Comparison of ENCODE assay signal across 8 cellular contexts in the genomic region with DNA sequence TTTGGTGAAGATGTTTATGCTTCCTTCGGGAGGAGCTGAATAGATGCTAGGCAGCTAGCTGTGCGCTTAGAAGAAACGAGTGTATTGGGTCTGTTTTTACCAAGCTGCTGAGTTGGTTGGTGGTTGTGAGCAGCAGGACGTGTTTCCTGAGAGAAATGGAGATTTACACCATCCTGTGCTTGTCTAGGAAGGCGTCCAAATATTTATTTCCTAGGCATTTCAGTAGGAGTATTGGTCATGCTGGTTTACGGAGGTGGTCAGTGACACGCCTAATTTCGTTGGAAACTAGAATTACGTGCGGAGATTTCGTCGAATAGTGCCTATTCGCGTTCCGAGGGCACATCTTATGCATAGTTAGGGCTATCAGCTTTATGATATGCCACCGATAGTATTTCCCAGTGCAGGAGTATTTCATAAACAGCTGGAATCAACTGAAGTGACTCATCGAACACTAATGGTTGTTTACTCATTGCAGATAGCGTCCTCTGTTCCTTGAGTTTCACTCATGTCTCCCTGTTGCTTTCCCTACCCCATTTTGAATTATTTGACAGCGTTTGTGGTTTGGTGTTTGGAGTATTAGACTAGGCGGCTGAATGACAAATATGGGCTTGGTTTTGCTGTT. TPM values are rescaled to one million over a fixed set of nuclear protein-coding genes. Genes with fewer than 3 reads are reported as not detected.
A peak's percentile ranks its signal among the peaks of the same experiment; 100 is the strongest.
DNase-seq lines count a peak whose midpoint lies in the region; ATAC-seq, FAIRE-seq and TF ChIP-seq lines count a peak whose summit lies in the region.

No MANE protein-coding gene starts in this region.

- POLR2A ChIA-PET in K562 (lab: Yijun Ruan, JAX) = interaction anchor here (0.5 to 2.1 kb wide), 7 partner anchors 10 to 625 kb away, joined by 3 to 6 read pairs (median 4); no protein-coding TSS in a partner anchor

- H3K36me3 Mint-ChIP-seq in activated T-cell treated with anti-CD3 and anti-CD28 coated beads, Interleukin-2, amount 50 U/mL, for 4 hours (ENCODE audit: insufficient read depth) = peaks cover 10% of the 10 kb centered on the region
- H3K36me3 Mint-ChIP-seq in stimulated activated naive B cell treated with anti-CD40 and anti-IgM and Interleukin-4, amounts not matched to agents 10 μg/mL and 1 μg/mL and 100 μg/mL, for 72 hours = peaks cover 4 to 8% of the 10 kb centered on the region in 2 donors

- H3K4me1 Mint-ChIP-seq in activated T-cell treated with anti-CD3 and anti-CD28 coated beads, Interleukin-2, amount 50 U/mL, for 4 hours (ENCODE audit: low read depth) = peaks cover 46% of the 10 kb centered on the region
- H3K4me1 Mint-ChIP-seq in stimulated activated naive B cell treated with anti-CD40 and anti-IgM and Interleukin-4, amounts not matched to agents 10 μg/mL and 1 μg/mL and 100 μg/mL, for 72 hours = peaks cover 19 to 27% of the 10 kb centered on the region in 2 donors

- no peak for TF ChIP-seq EP300 in K562 (IDR thresholded peaks at IDR 0.05; ENCODE audit: low read length)

- no TSS peak for BruUV-seq in K562 (replicated peaks; lab: Mats Ljungman, UMichigan)

- intact Hi-C loops in K562 (cut with micrococcal nuclease) (loop anchor here (5.0 kb wide), 1 partner anchor 97 kb away; the partner anchor contains the start of gene TPH2), kidney (cut with DNase I) (no loop called here)

- peak; percentile 78 for FAIRE-seq in K562 (lab: Jason Lieb, UNC)
- no peak for FAIRE-seq in kidney (lab: Jason Lieb, UNC)

- H3K9ac ChIP-seq in K562 (ENCODE audit: insufficient read depth in 1 of 2, low read depth in 2 of 2, low read length in 2 of 2) (peak overlapping the region; percentile 95 to 97), kidney (ENCODE audit: low read length in 2 of 2) (peak overlapping the region; percentile 87 to 89)

- no peaks in the 10 kb centered on the region for H3K27me3 ChIP-seq in K562 (ENCODE audit: control insufficient read depth in 2 of 2, insufficient read depth in 2 of 2, low read length in 2 of 2)

- TF ChIP-seq RAD21 in K562 (CRISPR knock-in tag; conservative IDR thresholded peaks at IDR 0.05 in 1 of 2, IDR thresholded peaks at IDR 0.05 in 1 of 2) = no peak

- peaks cover under 1% of the 10 kb centered on the region for H3K27me3 Mint-ChIP-seq in activated T-cell treated with anti-CD3 and anti-CD28 coated beads, Interleukin-2, amount 50 U/mL, for 4 hours (ENCODE audit: low read depth)
- peaks cover under 1% of the 10 kb centered on the region in 2 donors for H3K27me3 Mint-ChIP-seq in stimulated activated naive B cell treated with anti-CD40 and anti-IgM and Interleukin-4, amounts not matched to agents 10 μg/mL and 1 μg/mL and 100 μg/mL, for 72 hours

- under 1% methylated on average over 20 of the region's 20 CpGs for WGBS in K562 (ENCODE audit: insufficient coverage, low coverage, missing lambda C conversion rate)

- CTCF ChIA-PET in K562 (lab: Yijun Ruan, JAX; ENCODE audit: low intra/inter-chr PET ratio) = interaction anchor here (0.6 kb wide), 1 partner anchor 138 kb away, joined by 3 read pairs; no protein-coding TSS in a partner anchor

- H3K27ac ChIP-seq in K562 (ENCODE audit: extremely low read depth, low read depth, low read length) (peak overlapping the region; percentile 94), kidney (ENCODE audit: low read depth in 2 of 2, low read length in 2 of 2) (peak overlapping the region; percentile 94 to 96)

- H3K4me2 ChIP-seq in K562 (ENCODE audit: insufficient read depth, low read length) = peak overlapping the region; percentile 95

- no peaks in the 10 kb centered on the region for H3K9me1 ChIP-seq in K562 (ENCODE audit: control insufficient read depth, insufficient read depth, low read length)

- peaks cover 62% of the 10 kb centered on the region for H3K79me2 ChIP-seq in K562 (ENCODE audit: control insufficient read depth, insufficient read depth, low read length)

- H3K27ac Mint-ChIP-seq in stimulated activated naive B cell treated with anti-CD40 and anti-IgM and Interleukin-4, amounts not matched to agents 10 μg/mL and 1 μg/mL and 100 μg/mL, for 72 hours = peak overlapping the region; percentile 99

- H3K36me3 ChIP-seq in K562 (ENCODE audit: control insufficient read depth, insufficient read depth, low read length) (peaks cover 21% of the 10 kb centered on the region; the same call in 2 of the 3 replicates), kidney (ENCODE audit: control insufficient read depth in 1 of 2, insufficient read depth in 2 of 2, low read length in 2 of 2) (peaks cover 0 to 2% of the 10 kb centered on the region in 2 donors)

- ATAC-seq in activated T-cell treated with anti-CD3 and anti-CD28 coated beads, Interleukin-2, amount 50 U/mL, for 4 hours = peak; percentile 15 to 24
- ATAC-seq in HG02759 (IDR thresholded peaks at IDR 0.05; ENCODE audit: unreplicated experiment) (peak; percentile 8), K562 (peak; percentile 60)
- ATAC-seq in stimulated activated naive B cell treated with anti-CD40 and anti-IgM and Interleukin-4, amounts not matched to agents 10 μg/mL and 1 μg/mL and 100 μg/mL, for 72 hours (replicated peaks) = peak; percentile 17 to 21

- peaks cover 10 to 16% of the 10 kb centered on the region in 2 experiments; a peak in 4 of 5 replicates for H3K4me1 ChIP-seq in K562 (replicated peaks in 1 of 2; ENCODE audit: control insufficient read depth in 2 of 2, insufficient read depth in 2 of 2, low read length in 2 of 2)
- peaks cover 8 to 10% of the 10 kb centered on the region in 2 donors for H3K4me1 ChIP-seq in kidney (ENCODE audit: control insufficient read depth in 1 of 2, insufficient read depth in 1 of 2, low read depth in 1 of 2, low read length in 2 of 2)

- in situ Hi-C loops in K562 (cut with MboI) = no loop called here

- 0 out of 2 replicates have a peak, but pooled peaks cover 2% of the 10 kb centered on the region for H4K20me1 ChIP-seq in K562 (replicated peaks; ENCODE audit: control insufficient read depth, insufficient read depth, low read length)

- no peak for TF ChIP-seq POLR2A in K562 (conservative IDR thresholded peaks at IDR 0.05)

- H3K9me3 ChIP-seq in K562 (replicated peaks; ENCODE audit: control insufficient read depth, insufficient read depth, low read depth, low read length) (no peaks in the 10 kb centered on the region; the same call in 1 of the 2 replicates), kidney (ENCODE audit: control insufficient read depth in 1 of 2, low read length in 2 of 2) (no peaks in the 10 kb centered on the region)

- peak overlapping the region; percentile 94 for H3K4me3 Mint-ChIP-seq in activated T-cell treated with anti-CD3 and anti-CD28 coated beads, Interleukin-2, amount 50 U/mL, for 4 hours
- H3K4me3 Mint-ChIP-seq in stimulated activated naive B cell treated with anti-CD40 and anti-IgM and Interleukin-4, amounts not matched to agents 10 μg/mL and 1 μg/mL and 100 μg/mL, for 72 hours = peak overlapping the region; percentile 92 to 97

- no peak for TF ChIP-seq CTCF in K562 (IDR thresholded peaks at IDR 0.05 in 2 of 3, conservative IDR thresholded peaks at IDR 0.05 in 1 of 3; ENCODE audit: insufficient read depth in 2 of 3, low read depth in 1 of 3, low read length in 3 of 3)
- no peak for TF ChIP-seq CTCF in kidney (IDR thresholded peaks at IDR 0.05; ENCODE audit: borderline replicate concordance, extremely low read depth, insufficient read depth)

- no peak for DNase-seq in activated T-cell treated with anti-CD3 and anti-CD28 coated beads, Interleukin-2, amount 50 U/mL, for 4 hours
- DNase-seq in activated T-cell treated with anti-CD3 and anti-CD28 coated beads, Interleukin-2, amount 50 U/mL, for 1 hour = no peak
- DNase-seq in NCI-H526 treated with DMSO at 0.1 percent for 48 hours (lab: John Stamatoyannopoulos, UW) = peak; percentile 49
- peak; percentile 48 to 57 (median 55) for DNase-seq in K562 (ENCODE audit: extremely low read depth in 1 of 4, low spot score in 3 of 4)
- no peak for DNase-seq in kidney
- DNase-seq in stimulated activated naive B cell treated with anti-CD40 and anti-IgM and Interleukin-4, amounts not matched to agents 10 μg/mL and 1 μg/mL and 100 μg/mL, for 72 hours = peak; percentile 10
- DNase-seq in effector CD4-positive, alpha-beta T cell = no peak

- H2AFZ ChIP-seq in K562 (ENCODE audit: low read depth, low read length) = peak overlapping the region; percentile 96

- H3K9me3 Mint-ChIP-seq in activated T-cell treated with anti-CD3 and anti-CD28 coated beads, Interleukin-2, amount 50 U/mL, for 4 hours = no peaks in the 10 kb centered on the region
- no peaks in the 10 kb centered on the region for H3K9me3 Mint-ChIP-seq in stimulated activated naive B cell treated with anti-CD40 and anti-IgM and Interleukin-4, amounts not matched to agents 10 μg/mL and 1 μg/mL and 100 μg/mL, for 72 hours

- H3K4me3 ChIP-seq in K562 (peak overlapping the region; percentile 69), kidney (ENCODE audit: low read length in 2 of 2) (peak overlapping the region; percentile 94 to 96)

TF ChIP-seq in K562, 482 proteins besides CTCF, POLR2A, EP300 and RAD21 (continues in another document):
- TF ChIP-seq FOSL1 (tag; conservative IDR thresholded peaks at IDR 0.05) (peak; percentile 94), MAX (CRISPR knock-in tag; IDR thresholded peaks at IDR 0.05) (no peak)

RNA-seq across cellular contexts. Expression of gene TBC1D15, which starts 0.8 kb away (rescaled TPM):
- total RNA-seq in activated T-cell treated with anti-CD3 and anti-CD28 coated beads, Interleukin-2, amount 50 U/mL, for 4 hours = 10 to 100 TPM; 26.2 to 31.2 (median 30.7) TPM
- 16.1 and 86.7 TPM in 2 replicates for total RNA-seq in K562 (2011; cell fraction: chromatin; rRNA removed; ENCODE audit: low replicate concordance)
- 7.0 and 11.6 TPM in 2 replicates for total RNA-seq in K562 (2011; cell fraction: nucleolus; rRNA removed)
- 30.6 and 51.6 TPM in 2 replicates for total RNA-seq in K562 (2011; cell fraction: nucleoplasm; rRNA removed)
- total RNA-seq in K562 (2014; rRNA removed) (13.5 and 14.9 TPM in 2 replicates), K562 (2014; rRNA removed; fragmentation: Illumina TruSeq; extraction: Trizol) (24.8 and 33.7 TPM in 2 replicates), K562 (2015; rRNA removed; fragmentation: Illumina TruSeq; extraction: Trizol) (18.4 and 20.5 TPM in 2 replicates), K562 (2021) (30.8 and 31.3 TPM in 2 replicates), kidney (52.1 TPM)
- polyA plus RNA-seq in K562 (2011; rRNA removed) (44.4 and 52.0 TPM in 2 replicates), K562 (2014; fragmentation: Illumina TruSeq; extraction: Trizol) (38.3 and 38.4 TPM in 2 replicates), K562 (2014; fragmentation: Nextera tagmentation; extraction: Ambion mirVana) (10 to 100 TPM; 31.3 to 32.5 TPM), K562 (2014; rRNA removed) (31.3 and 34.1 TPM in 2 replicates), kidney (ENCODE audit: insufficient read depth, low read depth, low replicate concordance) (24.6 TPM)
- polyA plus RNA-seq in K562 (2011; cell fraction: cytosol; rRNA removed) = 5.7 and 13.2 TPM in 2 replicates
- 24.0 and 45.1 TPM in 2 replicates for polyA plus RNA-seq in K562 (2011; cell fraction: nucleus; rRNA removed)
- 30.2 and 31.5 TPM in 2 replicates for polyA plus RNA-seq in K562 (2012)
- polyA minus RNA-seq in K562 (2011; rRNA and poly(A)+ RNA removed) = 61.2 and 76.5 TPM in 2 replicates
- 13.4 and 18.0 TPM in 2 replicates for polyA minus RNA-seq in K562 (2011; cell fraction: cytosol; rRNA and poly(A)+ RNA removed)
- 28.1 and 60.3 TPM in 2 replicates for polyA minus RNA-seq in K562 (2011; cell fraction: nucleus; rRNA and poly(A)+ RNA removed)

Comparison
In these comparisons a context has a peak if more than half of its experiments do, and no peak if none do; other contexts are left out.
1. ATAC-seq: peak in every context shown above with its lines; median percentile 60 in K562; 20 in activated T-cell treated with anti-CD3 and anti-CD28 coated beads, Interleukin-2, amount 50 U/mL, for 4 hours; 19 in stimulated activated naive B cell treated with anti-CD40 and anti-IgM and Interleukin-4, amounts not matched to agents 10 μg/mL and 1 μg/mL and 100 μg/mL, for 72 hours; 8 in HG02759.
2. DNase-seq: peak in NCI-H526 treated with DMSO at 0.1 percent for 48 hours (single experiment), K562 (4 of 4) and stimulated activated naive B cell treated with anti-CD40 and anti-IgM and Interleukin-4, amounts not matched to agents 10 μg/mL and 1 μg/mL and 100 μg/mL, for 72 hours (single experiment); none in activated T-cell treated with anti-CD3 and anti-CD28 coated beads, Interleukin-2, amount 50 U/mL, for 4 hours (single experiment), activated T-cell treated with anti-CD3 and anti-CD28 coated beads, Interleukin-2, amount 50 U/mL, for 1 hour (single experiment), kidney (single experiment) and effector CD4-positive, alpha-beta T cell (single experiment).